Comparison of ENCODE assay signal across 8 cellular contexts in genomic region chr4:36189511-36190226, GRCh38. TPM values are rescaled to one million over a fixed set of nuclear protein-coding genes. Genes with fewer than 3 reads are reported as not detected.
DNase-seq lines count a peak whose midpoint lies in the region; ATAC-seq and TF ChIP-seq lines count a peak whose summit lies in the region.

No MANE protein-coding gene starts in this region.

- intact Hi-C loops in left lung (cut with DNase I): no loop called here

- peaks cover 30% of the 10 kb centered on the region for H3K36me3 ChIP-seq in BLaER1
- H3K36me3 ChIP-seq in osteoblast (ENCODE audit: insufficient read depth, low read length): no peaks in the 10 kb centered on the region
- peaks cover 0 to 29% of the 10 kb centered on the region in 2 donors for H3K36me3 ChIP-seq in left lung

- no peaks in the 10 kb centered on the region for H4K20me1 ChIP-seq in BLaER1
- H4K20me1 ChIP-seq in osteoblast (ENCODE audit: insufficient read depth, low read length): no peaks in the 10 kb centered on the region

- H3K27me3 ChIP-seq in BLaER1 (no peaks in the 10 kb centered on the region), osteoblast (ENCODE audit: insufficient read depth, low read length) (no peaks in the 10 kb centered on the region), left lung (no peaks in the 10 kb centered on the region)

- H3K9ac ChIP-seq in BLaER1: no peak overlapping the region

- DNase-seq in UCSD-AML1 (lab: John Stamatoyannopoulos, UW; ENCODE audit: unreplicated experiment) (peak; percentile 7), osteoblast (ENCODE audit: insufficient read length, low spot score, missing footprints) (no peak), NCI-H187 (lab: John Stamatoyannopoulos, UW) (no peak), SHP77 (lab: John Stamatoyannopoulos, UW) (no peak), left lung (no peak)

- no peak overlapping the region for H2AFZ ChIP-seq in osteoblast (ENCODE audit: low read length)

- TF ChIP-seq CTCF in osteoblast (IDR thresholded peaks at IDR 0.05; ENCODE audit: extremely low read depth, low read depth, low read length) (no peak), left lung (IDR thresholded peaks at IDR 0.05) (no peak)

- H3K27ac ChIP-seq in BLaER1 (peak overlapping the region; percentile 25; the same call in 1 of the 2 replicates), osteoblast (ENCODE audit: low read depth, low read length) (no peak overlapping the region), left lung (no peak overlapping the region)

- H3K4me1 ChIP-seq in BLaER1 (peaks cover 61% of the 10 kb centered on the region), osteoblast (ENCODE audit: insufficient read depth, low read length) (no peaks in the 10 kb centered on the region), left lung (peaks cover 0 to 7% of the 10 kb centered on the region in 2 donors)

- H3K79me2 ChIP-seq in osteoblast (ENCODE audit: insufficient read depth, low read length): no peaks in the 10 kb centered on the region

- H3K4me3 ChIP-seq in BLaER1: no peak overlapping the region; the same call in 1 of the 2 replicates
- H3K4me3 ChIP-seq in osteoblast (ENCODE audit: insufficient read depth, low read length): no peak overlapping the region
- no peak overlapping the region for H3K4me3 ChIP-seq in left lung

- 0 out of 2 replicates have a peak, but pooled peaks cover 5% of the 10 kb centered on the region for H3K9me3 ChIP-seq in BLaER1
- H3K9me3 ChIP-seq in osteoblast (ENCODE audit: low read depth, low read length): no peaks in the 10 kb centered on the region
- H3K9me3 ChIP-seq in left lung: no peaks in the 10 kb centered on the region

- peak overlapping the region; percentile 73 for H3K4me2 ChIP-seq in BLaER1
- H3K4me2 ChIP-seq in osteoblast (ENCODE audit: insufficient read depth, low read length): no peak overlapping the region

- peak; percentile 61 for ATAC-seq in GM19025 (IDR thresholded peaks at IDR 0.05; ENCODE audit: low read depth, unreplicated experiment)
- peak; percentile 85 for ATAC-seq in HG03060 (IDR thresholded peaks at IDR 0.05; ENCODE audit: low read depth, unreplicated experiment)
- no peak for ATAC-seq in left lung

RNA-seq across cellular contexts. Expression of gene ARAP2, which starts 54.6 kb away (rescaled TPM):
- 0.59 and 3.6 TPM in 2 replicates for total RNA-seq in osteoblast
- total RNA-seq in left lung: 10 to 100 TPM; 25.4 to 35.2 TPM
